ENCODE assay signal across 8 cellular contexts in genomic region chr5:66828551-66829421, GRCh38.
A peak's percentile ranks its signal among the peaks of the same experiment; 100 is the strongest.
DNase-seq lines count a peak whose midpoint lies in the region.

No MANE protein-coding gene starts in this region.

- in situ Hi-C loops in Caki2 (cut with HindIII; ENCODE audit: low pct_unique_long_range_greater_than_20kb, low sequenced_read_pairs) (no loop called here), KBM-7 (cut with MboI; ENCODE audit: low pct_unique_long_range_greater_than_20kb, low sequenced_read_pairs) (no loop called here)

- H3K27ac ChIP-seq in epithelial cell of prostate (peak overlapping the region; percentile 91), mesodermal cell (ENCODE audit: low read depth, low read length, severe bottlenecking) (peak overlapping the region; percentile 81)

- H3K9me3 ChIP-seq in mesodermal cell (ENCODE audit: control insufficient read depth, low read length) = no peaks in the 10 kb centered on the region

- 7 to 17% methylated on average over 16 to 20 of the region's 21 CpGs for WGBS in mesodermal cell (ENCODE audit: insufficient coverage in 2 of 2), 2 experiments

- DNase-seq in Caki2 (ENCODE audit: low read depth) = peak; percentile 16
- DNase-seq in HCEC 1CT = peak; percentile 58
- peak; percentile 65 for DNase-seq in NCI-H2227 (lab: John Stamatoyannopoulos, UW; ENCODE audit: unreplicated experiment)
- DNase-seq in activated CD8-positive, alpha-beta memory T cell treated with anti-CD3 and anti-CD28 coated beads, Interleukin-2, amount 50 U/mL, for 48 hours = peak; percentile 70
- DNase-seq in epithelial cell of prostate (ENCODE audit: low read depth, low spot score) = peak; percentile 59
- peak; percentile 33 to 38 for DNase-seq in stimulated activated CD8-positive, alpha-beta memory T cell treated with anti-CD3 and anti-CD28 coated beads, Interleukin-15, amount 100 ng/mL, for 48 hours (ENCODE audit: low read depth in 2 of 2)
- DNase-seq in KBM-7 = no peak

- H3K4me3 ChIP-seq in mesodermal cell (ENCODE audit: extremely low read depth, insufficient read depth, low read length, poor library complexity, severe bottlenecking) = peak overlapping the region; percentile 30

- peaks cover 16% of the 10 kb centered on the region for H3K4me1 ChIP-seq in mesodermal cell (ENCODE audit: control insufficient read depth, insufficient read depth, low read length, poor library complexity, severe bottlenecking)

- no peaks in the 10 kb centered on the region for H3K36me3 ChIP-seq in mesodermal cell (ENCODE audit: control insufficient read depth, insufficient read depth, low read length)
